In genomic region chr2:33230877-33231276, GRCh38 we compare ENCODE assay signal across 15 cellular contexts.
"Had no signal": no experiment of that assay in that cellular context is flagged by ENCODE, and none has a peak within 500 bp of the region (broad histone marks: within the 10 kb centered on the region; RNA-seq: fewer than 3 reads in every experiment).

No MANE protein-coding gene starts in this region.

- H3K4me3 Mint-ChIP-seq: activated naive CD4-positive, alpha-beta T cell treated with anti-CD3 and anti-CD28 coated beads for 36 hours; activated T-helper 1 cell treated with anti-CD3 and anti-CD28 coated beads, Interleukin-12 subunit alpha, Interleukin-12 subunit beta, Interleukin-2, Interleukin-4 antibody, amounts not matched to agents 30 ng/mL and 10 ng/mL and 1 ng/mL, durations not matched to agents 14 hours and 24 hours and 36 hours; central memory CD8-positive, alpha-beta T cell; effector memory CD8-positive, alpha-beta T cell; nephron; stimulated activated naive CD8-positive, alpha-beta T cell treated with anti-CD3 and anti-CD28 coated beads, Interleukin-15, Interleukin-2, amounts not matched to agents 100 ng/mL and 50 ng/mL, for 24 hours; WTC11 had no signal

- H3K27me3 ChIP-seq: hepatocyte, sigmoid colon, uterus had no signal

- ATAC-seq: effector memory CD8-positive, alpha-beta T cell; left ventricle myocardium superior; WTC11 had no signal

- H3K27ac Mint-ChIP-seq: activated naive CD4-positive, alpha-beta T cell treated with anti-CD3 and anti-CD28 coated beads for 36 hours; activated T-helper 1 cell treated with anti-CD3 and anti-CD28 coated beads, Interleukin-12 subunit alpha, Interleukin-12 subunit beta, Interleukin-2, Interleukin-4 antibody, amounts not matched to agents 30 ng/mL and 10 ng/mL and 1 ng/mL, durations not matched to agents 14 hours and 24 hours and 36 hours; stimulated activated naive CD8-positive, alpha-beta T cell treated with anti-CD3 and anti-CD28 coated beads, Interleukin-15, Interleukin-2, amounts not matched to agents 100 ng/mL and 50 ng/mL, for 24 hours; WTC11 had no signal

- H3K4me1 ChIP-seq: uterus had no signal

- H2AFZ ChIP-seq: hepatocyte had no signal

- H3K36me3 Mint-ChIP-seq: WTC11 had no signal

- H3K79me2 ChIP-seq: hepatocyte had no signal

- H3K36me3 ChIP-seq: sigmoid colon, uterus had no signal

- H3K4me1 Mint-ChIP-seq: central memory CD8-positive, alpha-beta T cell had no signal

- H3K9me3 Mint-ChIP-seq: activated naive CD4-positive, alpha-beta T cell treated with anti-CD3 and anti-CD28 coated beads for 36 hours; central memory CD8-positive, alpha-beta T cell; effector memory CD8-positive, alpha-beta T cell; stimulated activated naive CD8-positive, alpha-beta T cell treated with anti-CD3 and anti-CD28 coated beads, Interleukin-15, Interleukin-2, amounts not matched to agents 100 ng/mL and 50 ng/mL, for 24 hours had no signal

- DNase-seq: activated CD4-positive, alpha-beta T cell treated with anti-CD3 and anti-CD28 coated beads for 48 hours; activated naive CD4-positive, alpha-beta T cell treated with anti-CD3 and anti-CD28 coated beads for 36 hours; effector memory CD8-positive, alpha-beta T cell; erythroblast; left ventricle myocardium superior; mesendoderm; sigmoid colon; stimulated activated CD4-positive, alpha-beta T cell treated with anti-CD3 and anti-CD28 coated beads, Interleukin-12 subunit alpha, Interleukin-12 subunit beta, amount 100 ng/mL, for 4 hours; uterus had no signal

- H3K9me3 ChIP-seq: sigmoid colon, uterus had no signal

- H3K4me2 ChIP-seq: hepatocyte had no signal

- H3K4me3 ChIP-seq: hepatocyte, sigmoid colon, uterus had no signal

- H3K27ac ChIP-seq: hepatocyte, sigmoid colon, uterus had no signal
